12 cellular contexts compared by ENCODE assay signal in the genomic region with DNA sequence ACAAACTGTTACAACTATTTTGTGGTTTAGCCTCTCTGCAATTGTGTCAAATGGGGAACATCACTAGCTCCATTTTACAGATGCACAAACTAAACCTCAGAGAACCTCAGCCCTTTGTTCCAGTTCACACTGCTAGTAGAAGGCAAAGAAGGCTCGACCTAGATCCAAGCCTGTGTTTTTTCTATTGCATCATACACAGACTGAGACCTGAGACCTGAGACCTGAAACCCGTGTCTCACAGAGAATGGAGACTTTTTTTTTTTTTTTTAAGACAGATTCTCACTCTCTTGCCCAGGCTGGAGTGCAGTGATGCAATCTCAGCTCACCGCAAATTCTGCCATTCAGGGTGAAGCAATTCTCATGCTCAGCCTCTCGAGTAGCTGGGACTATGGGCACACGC.
DNase-seq lines count a peak whose midpoint lies in the region; ATAC-seq and TF ChIP-seq lines count a peak whose summit lies in the region.
"Had no signal": no experiment of that assay in that cellular context is flagged by ENCODE, and none has a peak within 500 bp of the region (broad histone marks: within the 10 kb centered on the region; RNA-seq: fewer than 3 reads in every experiment).

No MANE protein-coding gene starts in this region.

- H3K36me3 ChIP-seq in KMS-11 (ENCODE audit: insufficient read depth) (no peaks in the 10 kb centered on the region), body of pancreas (replicated peaks in 1 of 2; ENCODE audit: insufficient read depth in 1 of 2, low read depth in 2 of 2) (no peaks in the 10 kb centered on the region), gastroesophageal sphincter (no peaks in the 10 kb centered on the region)

- in situ Hi-C loops in GM13976 (cut with MboI; ENCODE audit: low sequenced_read_pairs, unreplicated experiment), result no loop called here

- DNase-seq in GM13976 (ENCODE audit: low spot score), result peak; percentile 37
- peak; percentile 17 for DNase-seq in choroid plexus epithelial cell (ENCODE audit: low read depth)
- no peak for DNase-seq in GOT3 (lab: John Stamatoyannopoulos, UW)
- no peak for DNase-seq in body of pancreas
- DNase-seq in dermis blood vessel endothelial cell, result no peak
- DNase-seq: dorsolateral prefrontal cortex, head of caudate nucleus, substantia nigra had no signal

- H2AFZ ChIP-seq in KMS-11 (ENCODE audit: low read depth), result no peak overlapping the region

- TF ChIP-seq CTCF in GM13976 (IDR thresholded peaks at IDR 0.05; ENCODE audit: borderline replicate concordance, control extremely low read depth, extremely low read depth, insufficient read depth, missing control alignments) (no peak), KMS-11 (conservative IDR thresholded peaks at IDR 0.05; ENCODE audit: low read depth, low read length) (no peak), choroid plexus epithelial cell (conservative IDR thresholded peaks at IDR 0.05; ENCODE audit: low read depth, low read length) (no peak), body of pancreas (IDR thresholded peaks at IDR 0.05) (no peak), gastroesophageal sphincter (IDR thresholded peaks at IDR 0.05) (no peak)

- H4K20me1 ChIP-seq in KMS-11 (ENCODE audit: insufficient read depth), result no peaks in the 10 kb centered on the region

- no peak overlapping the region for H3K9ac ChIP-seq in KMS-11

- H3K4me3 ChIP-seq in KMS-11 (IDR thresholded peaks at IDR 0.05; ENCODE audit: insufficient read depth, low read depth, low read length), result no peak overlapping the region
- H3K4me3 ChIP-seq in choroid plexus epithelial cell (ENCODE audit: low read depth, low read length), result no peak overlapping the region
- no peak overlapping the region for H3K4me3 ChIP-seq in body of pancreas
- no peak overlapping the region for H3K4me3 ChIP-seq in gastroesophageal sphincter
- H3K4me3 ChIP-seq: dorsolateral prefrontal cortex, skin epidermis had no signal

- no peak for TF ChIP-seq EP300 in gastroesophageal sphincter (IDR thresholded peaks at IDR 0.05)

- TF ChIP-seq POLR2A in body of pancreas (IDR thresholded peaks at IDR 0.05) (no peak), gastroesophageal sphincter (IDR thresholded peaks at IDR 0.05) (no peak)

- H3K79me2 ChIP-seq in KMS-11 (ENCODE audit: insufficient read depth, low read depth), result no peaks in the 10 kb centered on the region

- H3K27me3 ChIP-seq in KMS-11 (ENCODE audit: insufficient read depth, low read depth), result no peaks in the 10 kb centered on the region
- H3K27me3 ChIP-seq in body of pancreas, result no peaks in the 10 kb centered on the region
- no peaks in the 10 kb centered on the region for H3K27me3 ChIP-seq in gastroesophageal sphincter
- H3K27me3 ChIP-seq: dorsolateral prefrontal cortex had no signal

- 86% methylated on average over 5 of the region's 5 CpGs for WGBS in body of pancreas, 2 donors
- 91 to 95% methylated on average over 3 to 4 of the region's 5 CpGs for WGBS in gastroesophageal sphincter (ENCODE audit: low coverage in 1 of 2), 2 donors

- 0 out of 2 replicates have a peak overlapping the region, but pooled peaks have one; percentile 13 for H3K4me2 ChIP-seq in KMS-11

- H3K27ac ChIP-seq in KMS-11 (no peak overlapping the region), body of pancreas (no peak overlapping the region), gastroesophageal sphincter (no peak overlapping the region)
- H3K27ac ChIP-seq: dorsolateral prefrontal cortex, skin epidermis had no signal

- peaks cover 17% of the 10 kb centered on the region for H3K4me1 ChIP-seq in KMS-11 (ENCODE audit: low read depth, poor library complexity, severe bottlenecking)
- H3K4me1 ChIP-seq in body of pancreas, result peaks cover 13% of the 10 kb centered on the region
- no peaks in the 10 kb centered on the region for H3K4me1 ChIP-seq in gastroesophageal sphincter

- ATAC-seq in GM21390 (IDR thresholded peaks at IDR 0.05; ENCODE audit: unreplicated experiment) (peak; percentile 55), body of pancreas (no peak), gastroesophageal sphincter (no peak)

- intact Hi-C loops in body of pancreas (cut with DNase I), result no loop called here

- H3K9me3 ChIP-seq in body of pancreas, result no peaks in the 10 kb centered on the region
- H3K9me3 ChIP-seq in gastroesophageal sphincter, result no peaks in the 10 kb centered on the region

Comparison
In these comparisons a context has a peak if more than half of its experiments do, and no peak if none do; other contexts are left out.
1. DNase-seq: peak in GM13976 (single experiment) and choroid plexus epithelial cell (single experiment); none in GOT3 (single experiment), body of pancreas (0 of 4) and dermis blood vessel endothelial cell (single experiment).